In the genomic region with DNA sequence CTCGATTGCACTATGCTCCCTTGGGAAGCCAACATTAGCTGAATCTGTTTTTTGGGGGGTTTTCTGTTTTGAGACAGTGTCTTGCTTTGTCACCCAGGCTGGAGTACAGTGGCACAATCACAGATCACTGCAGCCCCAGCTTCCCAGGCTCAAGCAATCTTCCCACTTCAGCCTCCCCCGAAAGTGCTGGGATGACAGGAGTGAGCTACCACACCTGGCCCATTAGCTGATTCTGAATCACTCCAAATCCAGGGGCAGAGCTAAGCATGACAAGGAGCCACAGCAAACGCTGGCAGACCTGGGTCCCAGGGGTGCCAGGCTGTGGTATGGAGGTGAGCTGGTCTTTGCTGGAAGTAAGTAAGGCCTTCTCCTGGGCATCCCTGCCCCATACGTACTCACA, we compare ENCODE assay signal across 30 cellular contexts.
"Had no signal": no experiment of that assay in that cellular context is flagged by ENCODE, and none has a peak within 500 bp of the region (broad histone marks: within the 10 kb centered on the region; RNA-seq: fewer than 3 reads in every experiment).

No MANE protein-coding gene starts in this region.

- H3K9me3 ChIP-seq: adrenal gland, body of pancreas, esophagus squamous epithelium had no signal

- ATAC-seq: activated CD4-positive, alpha-beta T cell treated with anti-CD3 and anti-CD28 coated beads for 36 hours; activated CD8-positive, alpha-beta memory T cell treated with anti-CD3 and anti-CD28 coated beads, Interleukin-2, amount 10 ng/mL, durations not matched to agents 7 days and 5 days; activated CD8-positive, alpha-beta T cell treated with anti-CD3 and anti-CD28 coated beads, Interleukin-2, amount 10 ng/mL, durations not matched to agents 7 days and 5 days; activated naive CD8-positive, alpha-beta T cell treated with anti-CD3 and anti-CD28 coated beads, Interleukin-2, amount 50 U/mL, for 24 hours; body of pancreas; T-helper 17 cell had no signal

- DNase-seq: activated CD4-positive, alpha-beta memory T cell treated with anti-CD3 and anti-CD28 coated beads for 36 hours; activated CD4-positive, alpha-beta T cell treated with anti-CD3 and anti-CD28 coated beads for 36 hours; activated CD4-positive, alpha-beta T cell treated with anti-CD3 and anti-CD28 coated beads, Interleukin-2, amount 10 ng/mL, durations not matched to agents 24 days and 14 days; activated CD4-positive, CD25-positive, alpha-beta regulatory T cell; activated CD4-positive, CD25-positive, alpha-beta regulatory T cell treated with anti-CD3 and anti-CD28 coated beads, Interleukin-2, amount 50 U/mL, for 72 hours; activated CD8-positive, alpha-beta memory T cell treated with anti-CD3 and anti-CD28 coated beads, Interleukin-2, amount 10 ng/mL, durations not matched to agents 7 days and 5 days; activated CD8-positive, alpha-beta memory T cell treated with anti-CD3 and anti-CD28 coated beads, Interleukin-2, amount 50 U/mL, for 4 hours; activated CD8-positive, alpha-beta T cell treated with anti-CD3 and anti-CD28 coated beads, Interleukin-2, amount 10 ng/mL, durations not matched to agents 7 days and 5 days; activated effector memory CD4-positive, alpha-beta T cell treated with anti-CD3 and anti-CD28 coated beads, Interleukin-2, amount 50 U/mL, for 16 hours; activated naive CD4-positive, alpha-beta T cell treated with anti-CD3 and anti-CD28 coated beads for 36 hours; activated naive CD8-positive, alpha-beta T cell treated with anti-CD3 and anti-CD28 coated beads for 36 hours; activated naive CD8-positive, alpha-beta T cell treated with anti-CD3 and anti-CD28 coated beads, Interleukin-2, amount 50 U/mL, for 24 hours; activated T-cell treated with anti-CD3 and anti-CD28 coated beads, Interleukin-2, amount 50 U/mL, for 1 hour; activated T-cell treated with anti-CD3 and anti-CD28 coated beads, Interleukin-2, amount 50 U/mL, for 48 hours; adrenal gland; amygdala; aorta; body of pancreas; cortex of kidney; dermis blood vessel endothelial cell; effector CD4-positive, alpha-beta T cell; esophagus squamous epithelium; T-helper 1 cell; T-helper 17 cell; T1000 had no signal

- H3K27ac Mint-ChIP-seq: activated CD4-positive, alpha-beta memory T cell treated with anti-CD3 and anti-CD28 coated beads for 36 hours; activated CD4-positive, alpha-beta T cell treated with anti-CD3 and anti-CD28 coated beads for 36 hours; activated CD4-positive, alpha-beta T cell treated with anti-CD3 and anti-CD28 coated beads, Interleukin-2, amount 10 ng/mL, durations not matched to agents 24 days and 14 days; activated CD8-positive, alpha-beta memory T cell treated with anti-CD3 and anti-CD28 coated beads, Interleukin-2, amount 10 ng/mL, durations not matched to agents 7 days and 5 days; activated naive CD4-positive, alpha-beta T cell treated with anti-CD3 and anti-CD28 coated beads for 36 hours; activated naive CD8-positive, alpha-beta T cell treated with anti-CD3 and anti-CD28 coated beads for 36 hours; activated naive CD8-positive, alpha-beta T cell treated with anti-CD3 and anti-CD28 coated beads, Interleukin-2, amount 50 U/mL, for 24 hours; activated T-helper 1 cell treated with anti-CD3 and anti-CD28 coated beads, Interleukin-12 subunit alpha, Interleukin-12 subunit beta, Interleukin-2, Interleukin-4 antibody, amounts not matched to agents 30 ng/mL and 10 ng/mL and 1 ng/mL, durations not matched to agents 14 hours and 24 hours and 36 hours; activated T-helper 2 cell treated with anti-CD3 and anti-CD28 coated beads, Interferon-gamma antibody, Interleukin-2, Interleukin-4, amounts not matched to agents 10 μg/mL and 5 μg/mL and 100 μg/mL, durations not matched to agents 14 hours and 24 hours and 36 hours; T-helper 17 cell; T-helper 2 cell treated with Interferon-gamma antibody and Interleukin-4, amounts not matched to agents 5 μg/mL and 100 μg/mL, for 36 hours had no signal

- H3K27ac ChIP-seq: adrenal gland, body of pancreas, epithelial cell of prostate, esophagus squamous epithelium had no signal

- H3K27me3 ChIP-seq: adrenal gland, body of pancreas, esophagus squamous epithelium had no signal

- H3K9me3 Mint-ChIP-seq: activated CD4-positive, alpha-beta memory T cell treated with anti-CD3 and anti-CD28 coated beads for 36 hours; activated CD4-positive, alpha-beta T cell treated with anti-CD3 and anti-CD28 coated beads, Interleukin-2, amount 10 ng/mL, durations not matched to agents 24 days and 14 days; activated naive CD4-positive, alpha-beta T cell treated with anti-CD3 and anti-CD28 coated beads for 36 hours; activated naive CD4-positive, alpha-beta T cell treated with anti-CD3 and anti-CD28 coated beads, Interleukin-2, amount 50 U/mL, for 24 hours; activated naive CD8-positive, alpha-beta T cell treated with anti-CD3 and anti-CD28 coated beads for 36 hours; activated naive CD8-positive, alpha-beta T cell treated with anti-CD3 and anti-CD28 coated beads, Interleukin-2, amount 50 U/mL, for 24 hours; activated T-helper 1 cell treated with anti-CD3 and anti-CD28 coated beads, Interleukin-12 subunit alpha, Interleukin-12 subunit beta, Interleukin-2, Interleukin-4 antibody, amounts not matched to agents 30 ng/mL and 10 ng/mL and 1 ng/mL, durations not matched to agents 14 hours and 24 hours and 36 hours; activated T-helper 2 cell treated with anti-CD3 and anti-CD28 coated beads, Interferon-gamma antibody, Interleukin-2, Interleukin-4, amounts not matched to agents 10 μg/mL and 5 μg/mL and 100 μg/mL, durations not matched to agents 14 hours and 24 hours and 36 hours; T-helper 2 cell treated with Interferon-gamma antibody and Interleukin-4, amounts not matched to agents 5 μg/mL and 100 μg/mL, for 36 hours had no signal

- H3K4me1 Mint-ChIP-seq: activated CD4-positive, alpha-beta T cell treated with anti-CD3 and anti-CD28 coated beads for 36 hours; activated naive CD4-positive, alpha-beta T cell treated with anti-CD3 and anti-CD28 coated beads, Interleukin-2, amount 50 U/mL, for 24 hours had no signal

- H3K4me3 ChIP-seq: adrenal gland, body of pancreas, esophagus squamous epithelium had no signal

- H3K36me3 ChIP-seq: adrenal gland, esophagus squamous epithelium had no signal

- H3K27me3 Mint-ChIP-seq: activated CD4-positive, alpha-beta memory T cell treated with anti-CD3 and anti-CD28 coated beads for 36 hours; activated CD4-positive, alpha-beta T cell treated with anti-CD3 and anti-CD28 coated beads for 36 hours; activated CD4-positive, alpha-beta T cell treated with anti-CD3 and anti-CD28 coated beads, Interleukin-2, amount 10 ng/mL, durations not matched to agents 24 days and 14 days; activated CD8-positive, alpha-beta memory T cell treated with anti-CD3 and anti-CD28 coated beads, Interleukin-2, amount 10 ng/mL, durations not matched to agents 7 days and 5 days; activated naive CD4-positive, alpha-beta T cell treated with anti-CD3 and anti-CD28 coated beads, Interleukin-2, amount 50 U/mL, for 24 hours; activated naive CD8-positive, alpha-beta T cell treated with anti-CD3 and anti-CD28 coated beads for 36 hours; activated naive CD8-positive, alpha-beta T cell treated with anti-CD3 and anti-CD28 coated beads, Interleukin-2, amount 50 U/mL, for 24 hours; T-helper 17 cell had no signal

- H3K4me3 Mint-ChIP-seq: activated CD4-positive, alpha-beta memory T cell treated with anti-CD3 and anti-CD28 coated beads for 36 hours; activated CD4-positive, alpha-beta T cell treated with anti-CD3 and anti-CD28 coated beads for 36 hours; activated CD4-positive, alpha-beta T cell treated with anti-CD3 and anti-CD28 coated beads, Interleukin-2, amount 10 ng/mL, durations not matched to agents 24 days and 14 days; activated CD8-positive, alpha-beta memory T cell treated with anti-CD3 and anti-CD28 coated beads, Interleukin-2, amount 10 ng/mL, durations not matched to agents 7 days and 5 days; activated CD8-positive, alpha-beta T cell treated with anti-CD3 and anti-CD28 coated beads, Interleukin-2, amount 10 ng/mL, durations not matched to agents 7 days and 5 days; activated naive CD4-positive, alpha-beta T cell treated with anti-CD3 and anti-CD28 coated beads for 36 hours; activated naive CD4-positive, alpha-beta T cell treated with anti-CD3 and anti-CD28 coated beads, Interleukin-2, amount 50 U/mL, for 24 hours; activated naive CD8-positive, alpha-beta T cell treated with anti-CD3 and anti-CD28 coated beads for 36 hours; activated naive CD8-positive, alpha-beta T cell treated with anti-CD3 and anti-CD28 coated beads, Interleukin-2, amount 50 U/mL, for 24 hours; activated T-helper 1 cell treated with anti-CD3 and anti-CD28 coated beads, Interleukin-12 subunit alpha, Interleukin-12 subunit beta, Interleukin-2, Interleukin-4 antibody, amounts not matched to agents 30 ng/mL and 10 ng/mL and 1 ng/mL, durations not matched to agents 14 hours and 24 hours and 36 hours; T-helper 17 cell; T-helper 2 cell treated with Interferon-gamma antibody and Interleukin-4, amounts not matched to agents 5 μg/mL and 100 μg/mL, for 36 hours had no signal

- H3K4me1 ChIP-seq: body of pancreas had no signal

- H3K36me3 Mint-ChIP-seq: activated CD8-positive, alpha-beta memory T cell treated with anti-CD3 and anti-CD28 coated beads, Interleukin-2, amount 10 ng/mL, durations not matched to agents 7 days and 5 days; activated naive CD4-positive, alpha-beta T cell treated with anti-CD3 and anti-CD28 coated beads, Interleukin-2, amount 50 U/mL, for 24 hours had no signal
